In the genomic region with DNA sequence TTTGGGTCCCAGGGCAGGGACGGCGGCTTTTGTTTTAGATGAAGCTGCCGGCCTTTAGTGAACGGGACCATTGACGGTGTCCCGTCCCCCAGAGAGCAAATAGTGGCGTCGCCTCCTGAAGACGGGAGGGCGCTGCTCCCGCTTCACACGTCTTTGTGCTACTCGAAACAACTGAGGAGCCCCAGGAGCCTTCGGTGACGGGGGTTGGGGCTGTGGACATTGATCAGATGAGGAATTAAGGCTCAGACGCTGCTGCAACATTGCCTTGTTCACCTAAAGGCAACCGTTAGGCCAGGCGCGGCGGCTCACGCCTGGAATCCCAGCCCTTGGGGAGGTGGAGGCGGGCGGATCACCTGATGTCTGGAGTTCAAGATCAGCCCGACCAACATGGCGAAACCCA, we compare ENCODE assay signal across 17 cellular contexts. TPM values are rescaled to one million over a fixed set of nuclear protein-coding genes. Genes with fewer than 3 reads are reported as not detected.
"Had no signal": no experiment of that assay in that cellular context is flagged by ENCODE, and none has a peak within 500 bp of the region (broad histone marks: within the 10 kb centered on the region; RNA-seq: fewer than 3 reads in every experiment).

No MANE protein-coding gene starts in this region.

RNA-seq across cellular contexts. Expression of a gene that starts 0.4 kb away (rescaled TPM):
- total RNA-seq: activated naive CD4-positive, alpha-beta T cell treated with anti-CD3 and anti-CD28 coated beads for 36 hours; activated naive CD4-positive, alpha-beta T cell treated with anti-CD3 and anti-CD28 coated beads, Interleukin-2, amount 50 U/mL, for 72 hours; activated naive CD8-positive, alpha-beta T cell treated with anti-CD3 and anti-CD28 coated beads for 36 hours; activated naive CD8-positive, alpha-beta T cell treated with anti-CD3 and anti-CD28 coated beads, Interleukin-2, amount 10 ng/mL, durations not matched to agents 7 days and 5 days; activated T-cell treated with anti-CD3 and anti-CD28 coated beads, Interleukin-2, amount 50 U/mL, for 4 hours; activated T-cell treated with anti-CD3 and anti-CD28 coated beads, Interleukin-2, amount 50 U/mL, for 72 hours; activated T-helper 1 cell treated with anti-CD3 and anti-CD28 coated beads, Interleukin-12 subunit alpha, Interleukin-12 subunit beta, Interleukin-2, Interleukin-4 antibody, amounts not matched to agents 30 ng/mL and 10 ng/mL and 1 ng/mL, durations not matched to agents 14 hours and 24 hours and 36 hours; activated T-helper 17 cell treated with anti-CD3 and anti-CD28 coated beads, Interleukin-2, amount 50 U/mL, for 72 hours; activated T-helper 2 cell treated with anti-CD3 and anti-CD28 coated beads, Interferon-gamma antibody, Interleukin-2, Interleukin-4, amounts not matched to agents 10 μg/mL and 5 μg/mL and 100 μg/mL, durations not matched to agents 14 hours and 24 hours and 36 hours; adrenal gland; aorta; ascending aorta; astrocyte; body of pancreas; breast epithelium; bronchial epithelial cell; cardiac muscle cell had no signal
